13 cellular contexts compared by ENCODE assay signal in genomic region chr1:192626366-192627179, GRCh38. TPM values are rescaled to one million over a fixed set of nuclear protein-coding genes. Genes with fewer than 3 reads are reported as not detected.
A peak's percentile ranks its signal among the peaks of the same experiment; 100 is the strongest.
DNase-seq lines count a peak whose midpoint lies in the region; ATAC-seq, FAIRE-seq and TF ChIP-seq lines count a peak whose summit lies in the region.
"Had no signal": no experiment of that assay in that cellular context is flagged by ENCODE, and none has a peak within 500 bp of the region (broad histone marks: within the 10 kb centered on the region; RNA-seq: fewer than 3 reads in every experiment).

No MANE protein-coding gene starts in this region.

- H3K27me3 ChIP-seq in hepatocyte: no peaks in the 10 kb centered on the region

- H3K9me2 ChIP-seq in hepatocyte (replicated peaks; ENCODE audit: insufficient read depth): no peaks in the 10 kb centered on the region

- no peak for TF ChIP-seq POLR2A in H54 (IDR thresholded peaks at IDR 0.05; ENCODE audit: low read depth, low read length)

- H3K4me2 ChIP-seq in hepatocyte: no peak overlapping the region

- H3K4me3 ChIP-seq in fibroblast of the aortic adventitia (ENCODE audit: low read depth, low read length) (no peak overlapping the region), hepatocyte (no peak overlapping the region)

- H3K9me3 ChIP-seq in hepatocyte (ENCODE audit: low read depth): no peaks in the 10 kb centered on the region

- no peak overlapping the region for H2AFZ ChIP-seq in hepatocyte

- WGBS in hepatocyte (ENCODE audit: low lambda C conversion rate, missing lambda C conversion rate): 29% methylated on average over 3 of the region's 3 CpGs

- TF ChIP-seq CTCF in fibroblast of the aortic adventitia (IDR thresholded peaks at IDR 0.05; ENCODE audit: insufficient read depth, low read length) (no peak), hepatocyte (IDR thresholded peaks at IDR 0.05; ENCODE audit: poor library complexity) (no peak)

- H3K36me3 ChIP-seq in hepatocyte (replicated peaks; ENCODE audit: insufficient read depth, low read depth): no peaks in the 10 kb centered on the region

- H3K27ac ChIP-seq in hepatocyte: no peak overlapping the region

- H3K79me2 ChIP-seq in hepatocyte: no peaks in the 10 kb centered on the region

- no peak for FAIRE-seq in H54 (lab: Jason Lieb, UNC)
- FAIRE-seq: bronchial epithelial cell, G401.6 had no signal

- no peaks in the 10 kb centered on the region for H4K20me1 ChIP-seq in hepatocyte (ENCODE audit: insufficient read depth, poor library complexity, severe bottlenecking)

- H3K4me1 ChIP-seq in hepatocyte (ENCODE audit: insufficient read depth): peaks cover 38% of the 10 kb centered on the region

- peak; percentile 52 for DNase-seq in fibroblast of the aortic adventitia (ENCODE audit: low read depth)
- no peak for DNase-seq in H54 (ENCODE audit: insufficient read length, low spot score)
- DNase-seq in SW480 (ENCODE audit: low spot score): no peak
- no peak for DNase-seq in hepatocyte (ENCODE audit: low spot score)
- no peak for DNase-seq in hypothalamus (lab: John Stamatoyannopoulos, UW)
- DNase-seq: glutamatergic neuron had no signal

- ATAC-seq in GM19023 (IDR thresholded peaks at IDR 0.05; ENCODE audit: unreplicated experiment) (peak; percentile 78), HG02588 (IDR thresholded peaks at IDR 0.05; ENCODE audit: unreplicated experiment) (peak; percentile 88), HG03469 (IDR thresholded peaks at IDR 0.05; ENCODE audit: unreplicated experiment) (peak; percentile 85)
- ATAC-seq: natural killer cell treated with Interleukin-12 subunit alpha and Interleukin-12 subunit beta and Interleukin-15 and Interleukin-18, amount 100 ng/mL, for 72 hours had no signal

RNA-seq across cellular contexts. Expression of gene RGS13, which starts 9.4 kb away (rescaled TPM):
- total RNA-seq in fibroblast of the aortic adventitia (ENCODE audit: low replicate concordance) (not detected in 2 replicates), hepatocyte (3.3 and 4.4 TPM in 2 replicates)
- 1.1 and 2.7 TPM in 2 replicates for polyA plus RNA-seq in hepatocyte
- total RNA-seq: activated CD8-positive, alpha-beta memory T cell treated with anti-CD3 and anti-CD28 coated beads for 36 hours; bronchial epithelial cell had no signal

RNA-seq across cellular contexts. Expression of gene RGS1, which starts 51.0 kb away (rescaled TPM):
- total RNA-seq in fibroblast of the aortic adventitia (ENCODE audit: low replicate concordance) (not detected in 2 replicates), hepatocyte (4.8 and 9.8 TPM in 2 replicates)
- 4.0 and 5.6 TPM in 2 replicates for polyA plus RNA-seq in hepatocyte
- total RNA-seq: bronchial epithelial cell had no signal
